9 cellular contexts compared by ENCODE assay signal in genomic region chr14:100181876-100182551, GRCh38. TPM values are rescaled to one million over a fixed set of nuclear protein-coding genes. Genes with fewer than 3 reads are reported as not detected.
DNase-seq lines count a peak whose midpoint lies in the region; ATAC-seq, FAIRE-seq and TF ChIP-seq lines count a peak whose summit lies in the region.
"Not testable (repeated sequence)": the region's sequence is repeated elsewhere in the genome, so short reads cannot be mapped to it uniquely, and the experiment has no call there.
"Had no signal": no experiment of that assay in that cellular context is flagged by ENCODE, and none has a peak within 500 bp of the region (broad histone marks: within the 10 kb centered on the region; RNA-seq: fewer than 3 reads in every experiment).

No MANE protein-coding gene starts in this region.

- H4K12ac ChIP-seq in trophoblast cell (ENCODE audit: low read depth, low read length), result not testable (repeated sequence)

- H3K36me3 ChIP-seq in RWPE2 (ENCODE audit: low read depth); K562 (ENCODE audit: control insufficient read depth, insufficient read depth, low read length); trophoblast cell (ENCODE audit: control insufficient read depth in 1 of 2, insufficient read depth in 2 of 2, low read length in 2 of 2): not testable (repeated sequence)

- not testable (repeated sequence) for BruUV-seq in K562 (replicated peaks; lab: Mats Ljungman, UMichigan)

- H4K8ac ChIP-seq in trophoblast cell (ENCODE audit: low read depth, low read length), result not testable (repeated sequence)

- H3K4me1 ChIP-seq in RWPE2 (ENCODE audit: insufficient read depth, poor library complexity, severe bottlenecking); K562 (replicated peaks in 1 of 2; ENCODE audit: control insufficient read depth in 2 of 2, insufficient read depth in 2 of 2, low read length in 2 of 2); trophoblast cell (ENCODE audit: control insufficient read depth in 1 of 2, insufficient read depth in 2 of 2, low read length in 2 of 2): not testable (repeated sequence)

- not testable (repeated sequence) for H3K9me1 ChIP-seq in K562 (ENCODE audit: control insufficient read depth, insufficient read depth, low read length)

- POLR2A ChIA-PET in K562 (lab: Yijun Ruan, JAX), result not testable (repeated sequence)

- not testable (repeated sequence) for H3K18ac ChIP-seq in trophoblast cell (ENCODE audit: low read length)

- H3K27ac ChIP-seq in RWPE2 (ENCODE audit: poor library complexity, severe bottlenecking); K562 (ENCODE audit: extremely low read depth, low read depth, low read length); trophoblast cell (ENCODE audit: low read depth, low read length): not testable (repeated sequence)

- TF ChIP-seq CTCF in GM10266 (IDR thresholded peaks at IDR 0.05; ENCODE audit: control insufficient read depth, insufficient read depth, low read depth, missing control alignments); RWPE2 (IDR thresholded peaks at IDR 0.05; ENCODE audit: poor library complexity, severe bottlenecking); K562 (IDR thresholded peaks at IDR 0.05 in 2 of 3, conservative IDR thresholded peaks at IDR 0.05 in 1 of 3; ENCODE audit: insufficient read depth in 2 of 3, low read depth in 1 of 3, low read length in 3 of 3); fibroblast of the aortic adventitia (IDR thresholded peaks at IDR 0.05; ENCODE audit: insufficient read depth, low read length): not testable (repeated sequence)

- H3K9me3 ChIP-seq in RWPE2 (ENCODE audit: severe bottlenecking); K562 (replicated peaks; ENCODE audit: control insufficient read depth, insufficient read depth, low read depth, low read length); trophoblast cell (ENCODE audit: insufficient read depth, low read depth, low read length): not testable (repeated sequence)

- not testable (repeated sequence) for TF ChIP-seq RAD21 in K562 (CRISPR knock-in tag; conservative IDR thresholded peaks at IDR 0.05 in 1 of 2, IDR thresholded peaks at IDR 0.05 in 1 of 2)

- not testable (repeated sequence) for H3K23ac ChIP-seq in trophoblast cell (ENCODE audit: low read length)

- H3K9ac ChIP-seq in K562 (ENCODE audit: insufficient read depth in 1 of 2, low read depth in 2 of 2, low read length in 2 of 2), result not testable (repeated sequence)
- H3K9ac ChIP-seq in trophoblast cell (ENCODE audit: low read length), result peak overlapping the region; percentile 52

- not testable (repeated sequence) for H3K14ac ChIP-seq in trophoblast cell (ENCODE audit: low read length)

- intact Hi-C loops in K562 (cut with micrococcal nuclease), result not testable (repeated sequence)

- H3K79me2 ChIP-seq in K562 (ENCODE audit: control insufficient read depth, insufficient read depth, low read length); trophoblast cell (ENCODE audit: control insufficient read depth, insufficient read depth, low read length, poor library complexity): not testable (repeated sequence)

- not testable (repeated sequence) for H3K27me3 ChIP-seq in RWPE2 (ENCODE audit: insufficient read depth, poor library complexity, severe bottlenecking); K562 (ENCODE audit: control insufficient read depth in 2 of 2, insufficient read depth in 2 of 2, low read length in 2 of 2); trophoblast cell (ENCODE audit: insufficient read depth, low read length)

- H4K20me1 ChIP-seq in K562 (replicated peaks; ENCODE audit: control insufficient read depth, insufficient read depth, low read length), result not testable (repeated sequence)

- not testable (repeated sequence) for H4K91ac ChIP-seq in trophoblast cell (ENCODE audit: low read depth, low read length)

- not testable (repeated sequence) for TF ChIP-seq EP300 in K562 (IDR thresholded peaks at IDR 0.05; ENCODE audit: low read length)

- peak; percentile 24; the same call in 1 of the 3 replicates for ATAC-seq in RWPE2 (ENCODE audit: low read depth)
- peak; percentile 47; the same call in 1 of the 3 replicates for ATAC-seq in K562

- H3K4me2 ChIP-seq in K562 (ENCODE audit: insufficient read depth, low read length); trophoblast cell (ENCODE audit: low read length): not testable (repeated sequence)

- not testable (repeated sequence) for H3K79me1 ChIP-seq in trophoblast cell (ENCODE audit: low read length)

- H2BK5ac ChIP-seq in trophoblast cell (ENCODE audit: low read depth, low read length, poor library complexity), result not testable (repeated sequence)

- not testable (repeated sequence) for H2BK120ac ChIP-seq in trophoblast cell (ENCODE audit: insufficient read depth, low read length, poor library complexity)

- H3K4me3 ChIP-seq in RWPE2 (ENCODE audit: severe bottlenecking); K562; fibroblast of the aortic adventitia (ENCODE audit: low read depth, low read length); trophoblast cell (ENCODE audit: low read depth, low read length): not testable (repeated sequence)

- H2BK12ac ChIP-seq in trophoblast cell (ENCODE audit: low read length), result not testable (repeated sequence)

- CTCF ChIA-PET in K562 (lab: Yijun Ruan, JAX; ENCODE audit: low intra/inter-chr PET ratio), result not testable (repeated sequence)

- not testable (repeated sequence) for FAIRE-seq in K562 (lab: Jason Lieb, UNC)

- not testable (repeated sequence) for H2AFZ ChIP-seq in K562 (ENCODE audit: low read depth, low read length); trophoblast cell (ENCODE audit: insufficient read depth, low read length, poor library complexity)

- H3K4ac ChIP-seq in trophoblast cell (ENCODE audit: low read depth, low read length), result not testable (repeated sequence)

- in situ Hi-C loops in ACHN (cut with HindIII; ENCODE audit: low pct_ligation_motif_present, low pct_unique_long_range_greater_than_20kb, low sequenced_read_pairs); K562 (cut with MboI): not testable (repeated sequence)

- not testable (repeated sequence) for H2AK5ac ChIP-seq in trophoblast cell (ENCODE audit: low read length)

- TF ChIP-seq POLR2A in K562 (conservative IDR thresholded peaks at IDR 0.05), result not testable (repeated sequence)

- 52% methylated on average over 2 of the region's 4 CpGs for WGBS in K562 (ENCODE audit: insufficient coverage, low coverage, missing lambda C conversion rate)
- WGBS in trophoblast cell (ENCODE audit: extremely low coverage, insufficient coverage, insufficient read length), result no CpG with 5 or more reads among the region's 4 CpGs

- DNase-seq in ACHN, result peak; percentile 7
- DNase-seq in GM10266 (ENCODE audit: extremely low spot score), result peak; percentile 12
- DNase-seq in RWPE2 (ENCODE audit: low spot score); K562 (ENCODE audit: extremely low read depth in 1 of 4, low spot score in 3 of 4): not testable (repeated sequence)
- DNase-seq in fibroblast of the aortic adventitia (ENCODE audit: low read depth), result peak; percentile 41
- peak; percentile 52 for DNase-seq in mucosa of gallbladder (ENCODE audit: low spot score)
- peak; percentile 26 to 46 for DNase-seq in trophoblast cell

RNA-seq across cellular contexts. Expression of gene DEGS2, which starts 22.6 kb away (rescaled TPM):
- total RNA-seq in K562 (2011; cell fraction: chromatin; rRNA removed; ENCODE audit: low replicate concordance), result 2.6 and 7.4 TPM in 2 replicates
- total RNA-seq in K562 (2011; cell fraction: nucleolus; rRNA removed), result 4.3 and 4.8 TPM in 2 replicates
- 2.5 and 2.8 TPM in 2 replicates for total RNA-seq in K562 (2011; cell fraction: nucleoplasm; rRNA removed)
- 2.7 and 2.9 TPM in 2 replicates for total RNA-seq in K562 (2014; rRNA removed)
- total RNA-seq in K562 (2014; rRNA removed; fragmentation: Illumina TruSeq; extraction: Trizol), result 0.19 and 0.44 TPM in 2 replicates
- 0.34 and 0.36 TPM in 2 replicates for total RNA-seq in K562 (2015; rRNA removed; fragmentation: Illumina TruSeq; extraction: Trizol)
- total RNA-seq in K562 (2021), result 2.7 TPM in 2 replicates
- 0.46 and 1.1 TPM in 2 replicates for polyA plus RNA-seq in K562 (2011; rRNA removed)
- 0.41 and 3.5 TPM in 2 replicates for polyA plus RNA-seq in K562 (2011; cell fraction: cytosol; rRNA removed)
- 1.4 and 6.6 TPM in 2 replicates for polyA plus RNA-seq in K562 (2011; cell fraction: nucleus; rRNA removed)
- 1.4 and 4.2 TPM in 2 replicates for polyA plus RNA-seq in K562 (2012)
- polyA plus RNA-seq in K562 (2014; fragmentation: Illumina TruSeq; extraction: Trizol), result 0.22 and 0.76 TPM in 2 replicates
- under 1 TPM; 0.57 to 0.70 TPM for polyA plus RNA-seq in K562 (2014; fragmentation: Nextera tagmentation; extraction: Ambion mirVana)
- 0.42 and 2.7 TPM in 2 replicates for polyA plus RNA-seq in K562 (2014; rRNA removed)
- polyA minus RNA-seq in K562 (2011; rRNA and poly(A)+ RNA removed), result 0.09 and 0.32 TPM in 2 replicates
- polyA minus RNA-seq in K562 (2011; cell fraction: cytosol; rRNA and poly(A)+ RNA removed), result 1.2 and 2.5 TPM in 2 replicates
- polyA minus RNA-seq in K562 (2011; cell fraction: nucleus; rRNA and poly(A)+ RNA removed), result 0.78 and 1.5 TPM in 2 replicates
- 0.16 TPM in 1 of 2 replicates, not detected in the other for total RNA-seq in fibroblast of the aortic adventitia (ENCODE audit: low replicate concordance)
- 149 TPM for total RNA-seq in mucosa of gallbladder
- 4.2 and 4.6 TPM in 2 replicates for polyA plus RNA-seq in trophoblast cell (2013)
- total RNA-seq: H7, LHCN-M2 had no signal

RNA-seq across cellular contexts. Expression of gene YY1, which starts 56.9 kb away (rescaled TPM):
- 30.4 and 53.6 TPM in 2 replicates for total RNA-seq in K562 (2011; cell fraction: chromatin; rRNA removed; ENCODE audit: low replicate concordance)
- 21.0 and 21.6 TPM in 2 replicates for total RNA-seq in K562 (2011; cell fraction: nucleolus; rRNA removed)
- 32.7 and 52.1 TPM in 2 replicates for total RNA-seq in K562 (2011; cell fraction: nucleoplasm; rRNA removed)
- total RNA-seq in K562 (2014; rRNA removed) (45.3 and 46.7 TPM in 2 replicates), K562 (2014; rRNA removed; fragmentation: Illumina TruSeq; extraction: Trizol) (70.8 and 81.3 TPM in 2 replicates), K562 (2015; rRNA removed; fragmentation: Illumina TruSeq; extraction: Trizol) (44.3 and 53.0 TPM in 2 replicates), K562 (2021) (74.2 and 76.9 TPM in 2 replicates), fibroblast of the aortic adventitia (ENCODE audit: low replicate concordance) (43.3 and 47.3 TPM in 2 replicates), mucosa of gallbladder (63.8 TPM)
- polyA plus RNA-seq in K562 (2011; rRNA removed) (35.4 and 55.0 TPM in 2 replicates), K562 (2014; fragmentation: Illumina TruSeq; extraction: Trizol) (43.9 and 46.5 TPM in 2 replicates), K562 (2014; fragmentation: Nextera tagmentation; extraction: Ambion mirVana) (10 to 100 TPM; 20.8 to 21.0 TPM), K562 (2014; rRNA removed) (28.8 and 29.0 TPM in 2 replicates)
- 16.4 TPM in 2 replicates for polyA plus RNA-seq in K562 (2011; cell fraction: cytosol; rRNA removed)
- 22.7 and 24.9 TPM in 2 replicates for polyA plus RNA-seq in K562 (2011; cell fraction: nucleus; rRNA removed)
- polyA plus RNA-seq in K562 (2012), result 44.5 and 48.2 TPM in 2 replicates
- 33.4 and 50.0 TPM in 2 replicates for polyA minus RNA-seq in K562 (2011; rRNA and poly(A)+ RNA removed)
- polyA minus RNA-seq in K562 (2011; cell fraction: cytosol; rRNA and poly(A)+ RNA removed), result 21.0 and 27.0 TPM in 2 replicates
- 11.6 and 19.1 TPM in 2 replicates for polyA minus RNA-seq in K562 (2011; cell fraction: nucleus; rRNA and poly(A)+ RNA removed)
- 88.5 and 92.7 TPM in 2 replicates for polyA plus RNA-seq in trophoblast cell (2013)

Comparison
In these comparisons a context has a peak if more than half of its experiments do, and no peak if none do; other contexts are left out.
1. RNA of gene DEGS2, which starts 22.6 kb away (total RNA-seq): 149 TPM in mucosa of gallbladder (single experiment); 0.19 to 7.4 TPM in K562 and 0.16 TPM in fibroblast of the aortic adventitia; every median in the first group is over 10 times any median in the second.